Comparison of ENCODE assay signal across 8 cellular contexts in the genomic region with DNA sequence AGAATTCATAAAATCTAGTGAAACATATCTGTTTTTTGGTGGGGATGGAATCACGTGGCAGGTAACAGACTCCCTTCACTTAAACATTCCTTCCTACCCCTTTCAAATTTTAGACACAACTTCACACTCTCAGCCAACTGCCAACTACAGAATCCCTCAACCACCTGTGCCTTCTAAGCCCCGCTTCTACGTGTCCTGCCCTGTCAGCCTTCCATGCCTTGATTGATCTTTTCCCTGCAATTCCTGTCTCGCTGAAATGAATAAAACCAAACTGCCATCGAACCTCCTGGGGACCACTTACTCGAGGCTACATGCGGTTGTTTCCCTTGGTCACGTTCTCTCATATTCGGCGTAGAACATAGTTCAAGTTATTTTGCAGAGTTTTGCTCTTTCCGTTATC. TPM values are rescaled to one million over a fixed set of nuclear protein-coding genes. Genes with fewer than 3 reads are reported as not detected.
DNase-seq lines count a peak whose midpoint lies in the region; ATAC-seq and TF ChIP-seq lines count a peak whose summit lies in the region.

No MANE protein-coding gene starts in this region.

- peaks cover 42% of the 10 kb centered on the region for H3K36me3 ChIP-seq in SJSA1
- no peaks in the 10 kb centered on the region for H3K36me3 ChIP-seq in rectal smooth muscle tissue (ENCODE audit: control insufficient read depth, insufficient read depth, low read length)

- peaks cover 3% of the 10 kb centered on the region; the same call in 1 of the 2 replicates for H3K4me1 ChIP-seq in SJSA1 (replicated peaks)
- H3K4me1 ChIP-seq in rectal smooth muscle tissue (ENCODE audit: control insufficient read depth, insufficient read depth, low read length), result peaks cover 4% of the 10 kb centered on the region

- no peak for ATAC-seq in HG03045 (IDR thresholded peaks at IDR 0.05; ENCODE audit: unreplicated experiment)

- H3K27ac ChIP-seq in SJSA1, result no peak overlapping the region
- H3K27ac ChIP-seq in rectal smooth muscle tissue (ENCODE audit: low read depth, low read length), result no peak overlapping the region

- TF ChIP-seq CTCF in GM12864 (IDR thresholded peaks at IDR 0.05; ENCODE audit: low read depth, low read length, missing control alignments) (no peak), fibroblast of pulmonary artery (IDR thresholded peaks at IDR 0.05; ENCODE audit: low read length, missing control alignments) (no peak)

- no peak for DNase-seq in GM12864 (ENCODE audit: low read depth)
- DNase-seq in SJSA1 (ENCODE audit: low read depth in 1 of 2, low spot score in 2 of 2), result no peak
- no peak for DNase-seq in fibroblast of pulmonary artery (ENCODE audit: low read depth)
- no peak for DNase-seq in inferior parietal cortex (ENCODE audit: extremely low spot score)
- DNase-seq in dedifferentiated amniotic fluid mesenchymal stem cell (ENCODE audit: extremely low spot score), result no peak
- DNase-seq in NOMO-1 treated with DMSO at 0.1 percent for 48 hours (lab: John Stamatoyannopoulos, UW; ENCODE audit: unreplicated experiment), result no peak

- H3K4me3 ChIP-seq in GM12864 (ENCODE audit: low read depth, low read length) (peak overlapping the region; percentile 79), SJSA1 (peak overlapping the region; percentile 64), fibroblast of pulmonary artery (replicated peaks; ENCODE audit: low read depth, low read length) (peak overlapping the region; percentile 86), rectal smooth muscle tissue (ENCODE audit: low read length) (peak overlapping the region; percentile 87)

- H3K27me3 ChIP-seq in SJSA1 (replicated peaks), result no peaks in the 10 kb centered on the region
- no peaks in the 10 kb centered on the region for H3K27me3 ChIP-seq in rectal smooth muscle tissue (ENCODE audit: control insufficient read depth, insufficient read depth, low read length)

- H3K9ac ChIP-seq in rectal smooth muscle tissue (ENCODE audit: low read length), result no peak overlapping the region

- H3K9me3 ChIP-seq in SJSA1 (replicated peaks), result peaks cover 7% of the 10 kb centered on the region

RNA-seq across cellular contexts. Expression of gene ZNF625, which starts 1.2 kb away (rescaled TPM):
- total RNA-seq in SJSA1 (2014; rRNA removed; shearing (Covaris generic)), result 2.6 and 8.4 TPM in 2 replicates

RNA-seq across cellular contexts. Expression of gene ZNF136, which starts 7.6 kb away (rescaled TPM):
- 3.8 and 7.2 TPM in 2 replicates for total RNA-seq in SJSA1 (2014; rRNA removed; shearing (Covaris generic))

RNA-seq across cellular contexts. Expression of gene ZNF20, which starts 15.2 kb away (rescaled TPM):
- total RNA-seq in SJSA1 (2014; rRNA removed; shearing (Covaris generic)), result 0.53 and 5.4 TPM in 2 replicates
